ENCODE assay signal across 1 cellular context in the genomic region with DNA sequence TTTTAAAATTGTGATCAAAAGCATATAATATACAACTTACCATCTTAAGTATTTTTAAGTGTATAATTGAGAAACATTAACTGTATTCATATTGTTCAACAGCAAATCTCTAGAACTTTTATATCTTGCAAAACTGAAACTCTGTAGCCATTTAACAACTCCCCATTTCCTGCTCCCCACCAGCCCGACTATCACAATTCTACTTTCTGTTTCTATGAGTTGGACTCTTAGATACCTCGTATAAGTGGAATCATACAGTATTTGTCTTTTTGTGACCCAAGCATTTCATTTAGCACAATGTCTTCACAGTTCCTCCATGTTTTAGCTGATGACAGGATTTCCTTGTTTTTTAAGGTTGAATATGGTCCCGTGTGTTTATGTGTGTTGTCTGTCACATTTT.
TF ChIP-seq lines count a peak whose summit lies in the region.

No MANE protein-coding gene starts in this region.

TF ChIP-seq in GM23338, 12 proteins besides CTCF, POLR2A, EP300 and RAD21:
- TF ChIP-seq ZNF331 (CRISPR knock-in tag; IDR thresholded peaks at IDR 0.05; ENCODE audit: low read depth): no peak
- TF ChIP-seq, protein P1, sequence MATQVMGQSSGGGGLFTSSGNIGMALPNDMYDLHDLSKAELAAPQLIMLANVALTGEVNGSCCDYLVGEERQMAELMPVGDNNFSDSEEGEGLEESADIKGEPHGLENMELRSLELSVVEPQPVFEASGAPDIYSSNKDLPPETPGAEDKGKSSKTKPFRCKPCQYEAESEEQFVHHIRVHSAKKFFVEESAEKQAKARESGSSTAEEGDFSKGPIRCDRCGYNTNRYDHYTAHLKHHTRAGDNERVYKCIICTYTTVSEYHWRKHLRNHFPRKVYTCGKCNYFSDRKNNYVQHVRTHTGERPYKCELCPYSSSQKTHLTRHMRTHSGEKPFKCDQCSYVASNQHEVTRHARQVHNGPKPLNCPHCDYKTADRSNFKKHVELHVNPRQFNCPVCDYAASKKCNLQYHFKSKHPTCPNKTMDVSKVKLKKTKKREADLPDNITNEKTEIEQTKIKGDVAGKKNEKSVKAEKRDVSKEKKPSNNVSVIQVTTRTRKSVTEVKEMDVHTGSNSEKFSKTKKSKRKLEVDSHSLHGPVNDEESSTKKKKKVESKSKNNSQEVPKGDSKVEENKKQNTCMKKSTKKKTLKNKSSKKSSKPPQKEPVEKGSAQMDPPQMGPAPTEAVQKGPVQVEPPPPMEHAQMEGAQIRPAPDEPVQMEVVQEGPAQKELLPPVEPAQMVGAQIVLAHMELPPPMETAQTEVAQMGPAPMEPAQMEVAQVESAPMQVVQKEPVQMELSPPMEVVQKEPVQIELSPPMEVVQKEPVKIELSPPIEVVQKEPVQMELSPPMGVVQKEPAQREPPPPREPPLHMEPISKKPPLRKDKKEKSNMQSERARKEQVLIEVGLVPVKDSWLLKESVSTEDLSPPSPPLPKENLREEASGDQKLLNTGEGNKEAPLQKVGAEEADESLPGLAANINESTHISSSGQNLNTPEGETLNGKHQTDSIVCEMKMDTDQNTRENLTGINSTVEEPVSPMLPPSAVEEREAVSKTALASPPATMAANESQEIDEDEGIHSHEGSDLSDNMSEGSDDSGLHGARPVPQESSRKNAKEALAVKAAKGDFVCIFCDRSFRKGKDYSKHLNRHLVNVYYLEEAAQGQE (IDR thresholded peaks at IDR 0.05; ENCODE audit: unreplicated experiment): no peak
- TF ChIP-seq, protein P2, sequence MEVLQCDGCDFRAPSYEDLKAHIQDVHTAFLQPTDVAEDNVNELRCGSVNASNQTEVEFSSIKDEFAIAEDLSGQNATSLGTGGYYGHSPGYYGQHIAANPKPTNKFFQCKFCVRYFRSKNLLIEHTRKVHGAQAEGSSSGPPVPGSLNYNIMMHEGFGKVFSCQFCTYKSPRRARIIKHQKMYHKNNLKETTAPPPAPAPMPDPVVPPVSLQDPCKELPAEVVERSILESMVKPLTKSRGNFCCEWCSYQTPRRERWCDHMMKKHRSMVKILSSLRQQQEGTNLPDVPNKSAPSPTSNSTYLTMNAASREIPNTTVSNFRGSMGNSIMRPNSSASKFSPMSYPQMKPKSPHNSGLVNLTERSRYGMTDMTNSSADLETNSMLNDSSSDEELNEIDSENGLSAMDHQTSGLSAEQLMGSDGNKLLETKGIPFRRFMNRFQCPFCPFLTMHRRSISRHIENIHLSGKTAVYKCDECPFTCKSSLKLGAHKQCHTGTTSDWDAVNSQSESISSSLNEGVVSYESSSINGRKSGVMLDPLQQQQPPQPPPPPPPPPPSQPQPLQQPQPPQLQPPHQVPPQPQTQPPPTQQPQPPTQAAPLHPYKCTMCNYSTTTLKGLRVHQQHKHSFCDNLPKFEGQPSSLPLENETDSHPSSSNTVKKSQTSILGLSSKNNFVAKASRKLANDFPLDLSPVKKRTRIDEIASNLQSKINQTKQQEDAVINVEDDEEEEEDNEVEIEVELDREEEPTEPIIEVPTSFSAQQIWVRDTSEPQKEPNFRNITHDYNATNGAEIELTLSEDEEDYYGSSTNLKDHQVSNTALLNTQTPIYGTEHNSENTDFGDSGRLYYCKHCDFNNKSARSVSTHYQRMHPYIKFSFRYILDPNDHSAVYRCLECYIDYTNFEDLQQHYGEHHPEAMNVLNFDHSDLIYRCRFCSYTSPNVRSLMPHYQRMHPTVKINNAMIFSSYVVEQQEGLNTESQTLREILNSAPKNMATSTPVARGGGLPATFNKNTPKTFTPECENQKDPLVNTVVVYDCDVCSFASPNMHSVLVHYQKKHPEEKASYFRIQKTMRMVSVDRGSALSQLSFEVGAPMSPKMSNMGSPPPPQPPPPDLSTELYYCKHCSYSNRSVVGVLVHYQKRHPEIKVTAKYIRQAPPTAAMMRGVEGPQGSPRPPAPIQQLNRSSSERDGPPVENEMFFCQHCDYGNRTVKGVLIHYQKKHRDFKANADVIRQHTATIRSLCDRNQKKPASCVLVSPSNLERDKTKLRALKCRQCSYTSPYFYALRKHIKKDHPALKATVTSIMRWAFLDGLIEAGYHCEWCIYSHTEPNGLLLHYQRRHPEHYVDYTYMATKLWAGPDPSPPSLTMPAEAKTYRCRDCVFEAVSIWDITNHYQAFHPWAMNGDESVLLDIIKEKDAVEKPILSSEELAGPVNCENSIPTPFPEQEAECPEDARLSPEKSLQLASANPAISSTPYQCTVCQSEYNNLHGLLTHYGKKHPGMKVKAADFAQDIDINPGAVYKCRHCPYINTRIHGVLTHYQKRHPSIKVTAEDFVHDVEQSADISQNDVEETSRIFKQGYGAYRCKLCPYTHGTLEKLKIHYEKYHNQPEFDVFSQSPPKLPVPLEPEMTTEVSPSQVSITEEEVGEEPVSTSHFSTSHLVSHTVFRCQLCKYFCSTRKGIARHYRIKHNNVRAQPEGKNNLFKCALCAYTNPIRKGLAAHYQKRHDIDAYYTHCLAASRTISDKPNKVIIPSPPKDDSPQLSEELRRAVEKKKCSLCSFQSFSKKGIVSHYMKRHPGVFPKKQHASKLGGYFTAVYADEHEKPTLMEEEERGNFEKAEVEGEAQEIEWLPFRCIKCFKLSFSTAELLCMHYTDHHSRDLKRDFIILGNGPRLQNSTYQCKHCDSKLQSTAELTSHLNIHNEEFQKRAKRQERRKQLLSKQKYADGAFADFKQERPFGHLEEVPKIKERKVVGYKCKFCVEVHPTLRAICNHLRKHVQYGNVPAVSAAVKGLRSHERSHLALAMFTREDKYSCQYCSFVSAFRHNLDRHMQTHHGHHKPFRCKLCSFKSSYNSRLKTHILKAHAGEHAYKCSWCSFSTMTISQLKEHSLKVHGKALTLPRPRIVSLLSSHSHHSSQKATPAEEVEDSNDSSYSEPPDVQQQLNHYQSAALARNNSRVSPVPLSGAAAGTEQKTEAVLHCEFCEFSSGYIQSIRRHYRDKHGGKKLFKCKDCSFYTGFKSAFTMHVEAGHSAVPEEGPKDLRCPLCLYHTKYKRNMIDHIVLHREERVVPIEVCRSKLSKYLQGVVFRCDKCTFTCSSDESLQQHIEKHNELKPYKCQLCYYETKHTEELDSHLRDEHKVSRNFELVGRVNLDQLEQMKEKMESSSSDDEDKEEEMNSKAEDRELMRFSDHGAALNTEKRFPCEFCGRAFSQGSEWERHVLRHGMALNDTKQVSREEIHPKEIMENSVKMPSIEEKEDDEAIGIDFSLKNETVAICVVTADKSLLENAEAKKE (CRISPR knock-in tag; IDR thresholded peaks at IDR 0.05): no peak
- no peak for TF ChIP-seq EZH2 (IDR thresholded peaks at IDR 0.05; ENCODE audit: low read depth, unreplicated experiment)
- no peak for TF ChIP-seq POLR2AphosphoS5 (IDR thresholded peaks at IDR 0.05; ENCODE audit: low read depth)
- no peak for TF ChIP-seq JUNB (IDR thresholded peaks at IDR 0.05; ENCODE audit: unreplicated experiment)
- no peak for TF ChIP-seq EZH2phosphoT487 (IDR thresholded peaks at IDR 0.05; ENCODE audit: unreplicated experiment)
- TF ChIP-seq ZNF114 (CRISPR knock-in tag; IDR thresholded peaks at IDR 0.05): no peak
- no peak for TF ChIP-seq STAT1 (IDR thresholded peaks at IDR 0.05; ENCODE audit: unreplicated experiment)
- TF ChIP-seq CREB1 (CRISPR knock-in tag; IDR thresholded peaks at IDR 0.05; ENCODE audit: low read depth): no peak
- TF ChIP-seq NANOG (IDR thresholded peaks at IDR 0.05; ENCODE audit: borderline replicate concordance): no peak
- TF ChIP-seq, protein P3, sequence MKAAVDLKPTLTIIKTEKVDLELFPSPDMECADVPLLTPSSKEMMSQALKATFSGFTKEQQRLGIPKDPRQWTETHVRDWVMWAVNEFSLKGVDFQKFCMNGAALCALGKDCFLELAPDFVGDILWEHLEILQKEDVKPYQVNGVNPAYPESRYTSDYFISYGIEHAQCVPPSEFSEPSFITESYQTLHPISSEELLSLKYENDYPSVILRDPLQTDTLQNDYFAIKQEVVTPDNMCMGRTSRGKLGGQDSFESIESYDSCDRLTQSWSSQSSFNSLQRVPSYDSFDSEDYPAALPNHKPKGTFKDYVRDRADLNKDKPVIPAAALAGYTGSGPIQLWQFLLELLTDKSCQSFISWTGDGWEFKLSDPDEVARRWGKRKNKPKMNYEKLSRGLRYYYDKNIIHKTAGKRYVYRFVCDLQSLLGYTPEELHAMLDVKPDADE (IDR thresholded peaks at IDR 0.05): no peak
TF ChIP-seq in GM23338: peak in this region for 0.
